In the genomic region with DNA sequence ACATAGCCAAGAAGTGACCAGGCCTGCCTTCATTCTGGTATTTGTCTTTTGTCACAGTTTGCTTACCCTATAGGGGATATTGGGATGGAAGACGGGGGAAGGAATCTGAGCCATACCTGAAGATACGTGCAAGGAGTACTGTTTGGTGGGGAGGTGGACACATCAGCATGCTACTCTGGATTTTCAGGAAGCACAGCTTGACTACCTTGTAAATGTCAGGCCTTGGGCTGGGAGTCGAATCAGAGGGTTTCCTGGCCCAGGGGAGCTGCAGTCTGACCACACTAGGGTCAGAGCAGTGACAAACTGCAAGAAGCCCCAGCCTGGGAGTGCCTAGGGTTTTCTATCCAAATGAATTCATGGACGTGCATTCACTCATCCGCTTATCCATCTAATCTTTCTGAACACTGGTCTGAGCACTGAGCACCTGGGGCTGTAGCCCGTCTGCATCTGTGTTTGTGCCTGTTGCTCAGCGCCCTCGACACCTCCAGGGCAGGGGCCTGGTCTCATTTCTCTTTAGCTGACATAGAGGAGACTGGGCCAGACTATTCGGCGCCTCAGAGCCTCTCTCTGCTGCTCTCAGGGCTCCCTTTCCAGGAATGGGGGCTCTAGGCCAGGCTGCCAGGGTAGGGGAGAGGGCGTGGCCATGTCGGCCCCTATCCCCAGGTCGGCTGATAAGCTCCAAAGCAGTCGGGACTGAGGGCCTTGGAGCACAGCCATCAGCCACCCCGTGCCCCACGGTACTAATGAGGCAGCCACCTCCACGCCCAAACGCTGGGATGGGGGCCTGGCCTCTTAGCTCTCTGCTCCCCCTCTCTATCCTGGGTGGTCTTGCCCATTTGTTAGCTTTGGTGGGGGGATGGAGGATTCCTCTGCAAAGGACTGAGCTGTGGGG, we compare ENCODE assay signal across 19 cellular contexts. TPM values are rescaled to one million over a fixed set of nuclear protein-coding genes. Genes with fewer than 3 reads are reported as not detected.
DNase-seq lines count a peak whose midpoint lies in the region; ATAC-seq and TF ChIP-seq lines count a peak whose summit lies in the region.
"Had no signal": no experiment of that assay in that cellular context is flagged by ENCODE, and none has a peak within 500 bp of the region (broad histone marks: within the 10 kb centered on the region; RNA-seq: fewer than 3 reads in every experiment).

No MANE protein-coding gene starts in this region.

- no peak overlapping the region for H2BK15ac ChIP-seq in neuronal stem cell (ENCODE audit: low read length)

- H3K4me1 Mint-ChIP-seq in CD8-positive, alpha-beta memory T cell = no peaks in the 10 kb centered on the region
- H3K4me1 Mint-ChIP-seq: activated CD4-positive, alpha-beta T cell treated with anti-CD3 and anti-CD28 coated beads for 36 hours had no signal

- TF ChIP-seq CTCF in spleen (IDR thresholded peaks at IDR 0.05 in 8 of 11, conservative IDR thresholded peaks at IDR 0.05 in 3 of 11) (no peak), lower lobe of right lung (IDR thresholded peaks at IDR 0.05) (no peak)

- H2BK120ac ChIP-seq in neuronal stem cell (ENCODE audit: low read depth, low read length) = no peak overlapping the region

- peaks cover 1 to 4% of the 10 kb centered on the region in 2 donors for H3K27me3 Mint-ChIP-seq in CD8-positive, alpha-beta memory T cell

- no peaks in the 10 kb centered on the region for H3K36me3 Mint-ChIP-seq in CD8-positive, alpha-beta memory T cell
- H3K36me3 Mint-ChIP-seq: activated CD8-positive, alpha-beta memory T cell treated with anti-CD3 and anti-CD28 coated beads, Interleukin-2, amount 10 ng/mL, durations not matched to agents 7 days and 5 days had no signal

- H3K4me3 ChIP-seq in CD8-positive, alpha-beta memory T cell (ENCODE audit: low read length) = no peak overlapping the region
- H3K4me3 ChIP-seq in neuronal stem cell (ENCODE audit: low read length in 2 of 2) (no peak overlapping the region), spleen (no peak overlapping the region), lower lobe of right lung (no peak overlapping the region)
- H3K4me3 ChIP-seq: A549, BLaER1 had no signal

- TF ChIP-seq POLR2A in erythroblast (IDR thresholded peaks at IDR 0.05; ENCODE audit: low read length) = no peak
- no peak for TF ChIP-seq POLR2A in spleen (IDR thresholded peaks at IDR 0.05)

- H3K9me3 Mint-ChIP-seq in CD8-positive, alpha-beta memory T cell = no peaks in the 10 kb centered on the region

- no peak overlapping the region for H3K4ac ChIP-seq in neuronal stem cell (ENCODE audit: low read length)

- peak overlapping the region; percentile 84 for H2BK5ac ChIP-seq in neuronal stem cell (ENCODE audit: low read length)

- DNase-seq in CD8-positive, alpha-beta memory T cell = no peak
- DNase-seq in NCI-H82 (lab: John Stamatoyannopoulos, UW) (peak; percentile 79), erythroblast (lab: John Stamatoyannopoulos, UW) (peak; percentile 61 to 65), neuronal stem cell (ENCODE audit: low spot score) (peak; percentile 80), spleen (no peak), lower lobe of right lung (no peak)
- no peak for DNase-seq in activated CD4-positive, alpha-beta T cell treated with anti-CD3 and anti-CD28 coated beads for 1 hour
- DNase-seq: activated CD4-positive, alpha-beta T cell treated with anti-CD3 and anti-CD28 coated beads for 36 hours; activated CD8-positive, alpha-beta memory T cell treated with anti-CD3 and anti-CD28 coated beads, Interleukin-2, amount 10 ng/mL, durations not matched to agents 7 days and 5 days; dermis blood vessel endothelial cell; foreskin melanocyte; left colon; NCI-H1694; NCI-H2227 treated with DMSO at 0.1 percent for 48 hours; occipital lobe; stimulated activated CD4-positive, alpha-beta T cell treated with anti-CD3 and anti-CD28 coated beads, Interleukin-2, amount 100 ng/mL, for 48 hours had no signal

- H3K4me1 ChIP-seq in CD8-positive, alpha-beta memory T cell (ENCODE audit: insufficient read depth, low read length) = no peaks in the 10 kb centered on the region
- peaks cover 33 to 40% of the 10 kb centered on the region in 2 donors for H3K4me1 ChIP-seq in neuronal stem cell (ENCODE audit: control insufficient read depth in 2 of 2, insufficient read depth in 1 of 2, low read depth in 1 of 2, low read length in 2 of 2)
- peaks cover 0 to 7% (median 0%) of the 10 kb centered on the region in 6 donors for H3K4me1 ChIP-seq in spleen
- H3K4me1 ChIP-seq in lower lobe of right lung = no peaks in the 10 kb centered on the region
- H3K4me1 ChIP-seq: A549 had no signal

- WGBS in neuronal stem cell (ENCODE audit: extremely low coverage in 2 of 2, insufficient read length in 2 of 2, insufficient replicate concordance in 1 of 2), 2 donors = no CpG with 5 or more reads among the region's 18 CpGs
- WGBS in spleen, 5 donors = 73 to 84% (median 80%) methylated on average over 15 to 18 of the region's 18 CpGs

- H2BK12ac ChIP-seq in neuronal stem cell (ENCODE audit: low read length) = peak overlapping the region; percentile 30

- intact Hi-C loops in spleen (cut with DNase I; ENCODE audit: low total_unique reads) (no loop called here), lower lobe of right lung (cut with DNase I) (no loop called here)

- no peaks in the 10 kb centered on the region for H3K27me3 ChIP-seq in CD8-positive, alpha-beta memory T cell (ENCODE audit: insufficient read depth, low read length, poor library complexity, severe bottlenecking)
- H3K27me3 ChIP-seq in neuronal stem cell (ENCODE audit: control insufficient read depth in 3 of 3, insufficient read depth in 3 of 3, low read depth in 1 of 3, low read length in 3 of 3) (no peaks in the 10 kb centered on the region), spleen (replicated peaks in 1 of 7) (peaks cover 0 to 32% (median 7%) of the 10 kb centered on the region in 7 donors), lower lobe of right lung (ENCODE audit: low read depth) (peaks cover 18% of the 10 kb centered on the region)
- H3K27me3 ChIP-seq: BLaER1 had no signal

- CTCF ChIA-PET in CD8-positive, alpha-beta memory T cell (lab: Charles Lee) = no interaction called here

- H3K9me3 ChIP-seq in CD8-positive, alpha-beta memory T cell (ENCODE audit: low read length) = no peaks in the 10 kb centered on the region
- H3K9me3 ChIP-seq in neuronal stem cell (replicated peaks in 1 of 2; ENCODE audit: control insufficient read depth in 2 of 2, insufficient read depth in 1 of 2, low read depth in 1 of 2, low read length in 2 of 2) (no peaks in the 10 kb centered on the region), spleen (no peaks in the 10 kb centered on the region), lower lobe of right lung (no peaks in the 10 kb centered on the region)
- H3K9me3 ChIP-seq: A549, BLaER1 had no signal

- POLR2A ChIA-PET in CD8-positive, alpha-beta memory T cell (lab: Charles Lee) = no interaction called here

- no peak overlapping the region for H4K91ac ChIP-seq in neuronal stem cell (ENCODE audit: low read depth, low read length, poor library complexity)

- H3K23ac ChIP-seq in neuronal stem cell (ENCODE audit: low read depth, low read length, poor library complexity) = no peak overlapping the region

- no peak overlapping the region for H3K4me3 Mint-ChIP-seq in CD8-positive, alpha-beta memory T cell
- H3K4me3 Mint-ChIP-seq: activated CD4-positive, alpha-beta T cell treated with anti-CD3 and anti-CD28 coated beads for 36 hours; activated CD8-positive, alpha-beta memory T cell treated with anti-CD3 and anti-CD28 coated beads, Interleukin-2, amount 10 ng/mL, durations not matched to agents 7 days and 5 days had no signal

- no peak overlapping the region for H2AK5ac ChIP-seq in neuronal stem cell (ENCODE audit: low read depth, low read length)

- no peak for ATAC-seq in lower lobe of right lung
- ATAC-seq in HG02759 (IDR thresholded peaks at IDR 0.05; ENCODE audit: unreplicated experiment) = no peak
- ATAC-seq: A549; activated CD4-positive, alpha-beta T cell treated with anti-CD3 and anti-CD28 coated beads for 36 hours; activated CD8-positive, alpha-beta memory T cell treated with anti-CD3 and anti-CD28 coated beads, Interleukin-2, amount 10 ng/mL, durations not matched to agents 7 days and 5 days; left colon had no signal

- H3K14ac ChIP-seq in neuronal stem cell (ENCODE audit: low read length) = no peak overlapping the region

- H3K18ac ChIP-seq in neuronal stem cell (ENCODE audit: low read length) = peak overlapping the region; percentile 66

- H2AFZ ChIP-seq in neuronal stem cell (ENCODE audit: low read length) = no peak overlapping the region

- H3K27ac Mint-ChIP-seq in CD8-positive, alpha-beta memory T cell = peak overlapping the region in 1 of 8 donors; percentile 26
- H3K27ac Mint-ChIP-seq: activated CD4-positive, alpha-beta T cell treated with anti-CD3 and anti-CD28 coated beads for 36 hours; activated CD8-positive, alpha-beta memory T cell treated with anti-CD3 and anti-CD28 coated beads, Interleukin-2, amount 10 ng/mL, durations not matched to agents 7 days and 5 days had no signal

- no peak overlapping the region for H4K8ac ChIP-seq in neuronal stem cell (ENCODE audit: low read depth, low read length)

- H3K4me2 ChIP-seq in neuronal stem cell (ENCODE audit: insufficient read depth, low read length, poor library complexity, severe bottlenecking) = peak overlapping the region; percentile 13
- H3K4me2 ChIP-seq: A549, BLaER1 had no signal

- H3K9ac ChIP-seq in neuronal stem cell (ENCODE audit: low read depth, low read length, poor library complexity) = no peak overlapping the region
- H3K9ac ChIP-seq: BLaER1 had no signal

- no peaks in the 10 kb centered on the region for H3K36me3 ChIP-seq in CD8-positive, alpha-beta memory T cell (ENCODE audit: insufficient read depth, low read length)
- H3K36me3 ChIP-seq in neuronal stem cell (replicated peaks in 1 of 2; ENCODE audit: control insufficient read depth in 2 of 2, insufficient read depth in 2 of 2, low read length in 2 of 2) (no peaks in the 10 kb centered on the region), spleen (no peaks in the 10 kb centered on the region), lower lobe of right lung (no peaks in the 10 kb centered on the region)
- H3K36me3 ChIP-seq: BLaER1 had no signal

- H3K79me1 ChIP-seq in neuronal stem cell (ENCODE audit: low read depth, low read length) = peaks cover 2% of the 10 kb centered on the region

- H3K27ac ChIP-seq in CD8-positive, alpha-beta memory T cell (ENCODE audit: low read depth, low read length) = peak overlapping the region; percentile 31
- H3K27ac ChIP-seq in neuronal stem cell (replicated peaks; ENCODE audit: low read length) (peak overlapping the region; percentile 83), spleen (no peak overlapping the region), lower lobe of right lung (no peak overlapping the region)
- H3K27ac ChIP-seq: A549, BLaER1 had no signal

RNA-seq across cellular contexts. Expression of a gene that starts 47.0 kb away (rescaled TPM):
- total RNA-seq in CD8-positive, alpha-beta memory T cell = 100 to 1,000 TPM; 103 to 108 TPM
- polyA plus RNA-seq in CD8-positive, alpha-beta memory T cell = 42.6 TPM
- 350 TPM for polyA plus RNA-seq in neuronal stem cell (2013, experiment 1 of 2)
- polyA plus RNA-seq in neuronal stem cell (2013, experiment 2 of 2) = 351 TPM
- total RNA-seq in spleen (100 to 1,000 TPM in 3 of 7 donors, 10 to 100 TPM in 4; 26.2 to 142 (median 83.1) TPM), lower lobe of right lung (10.6 TPM)
- 10 to 100 TPM; 18.3 to 31.0 (median 19.5) TPM for polyA plus RNA-seq in spleen

Comparison
In these comparisons a context has a peak if more than half of its experiments do, and no peak if none do; other contexts are left out.
1. DNase-seq: peak in NCI-H82 (single experiment), erythroblast (2 of 2) and neuronal stem cell (single experiment); none in CD8-positive, alpha-beta memory T cell (0 of 5), spleen (single experiment), lower lobe of right lung (single experiment) and activated CD4-positive, alpha-beta T cell treated with anti-CD3 and anti-CD28 coated beads for 1 hour (single experiment).
2. H3K27ac ChIP-seq: peak in CD8-positive, alpha-beta memory T cell (single experiment) and neuronal stem cell (single experiment); none in spleen (0 of 8) and lower lobe of right lung (single experiment).